21 cellular contexts compared by ENCODE assay signal in genomic region chr2:209307161-209308001, GRCh38.
"Had no signal": no experiment of that assay in that cellular context is flagged by ENCODE, and none has a peak within 500 bp of the region (broad histone marks: within the 10 kb centered on the region; RNA-seq: fewer than 3 reads in every experiment).

No MANE protein-coding gene starts in this region.

- ATAC-seq: activated CD4-positive, alpha-beta T cell treated with anti-CD3 and anti-CD28 coated beads for 36 hours; activated CD8-positive, alpha-beta memory T cell treated with anti-CD3 and anti-CD28 coated beads, Interleukin-2, amount 10 ng/mL, durations not matched to agents 7 days and 5 days; body of pancreas; stimulated activated naive CD8-positive, alpha-beta T cell treated with anti-CD3 and anti-CD28 coated beads, Interleukin-15, amount 100 ng/mL, for 72 hours had no signal

- H3K27ac Mint-ChIP-seq: activated CD4-positive, alpha-beta T cell treated with anti-CD3 and anti-CD28 coated beads for 36 hours; activated CD8-positive, alpha-beta memory T cell treated with anti-CD3 and anti-CD28 coated beads, Interleukin-2, amount 10 ng/mL, durations not matched to agents 7 days and 5 days; activated naive CD8-positive, alpha-beta T cell; type B pancreatic cell had no signal

- H3K4me3 ChIP-seq: body of pancreas, dorsolateral prefrontal cortex, lower lobe of right lung, prostate gland, right atrium auricular region, suprapubic skin had no signal

- H3K27ac ChIP-seq: body of pancreas, dorsolateral prefrontal cortex, lower lobe of right lung, prostate gland, right atrium auricular region, suprapubic skin, WERI-Rb-1 had no signal

- H3K4me3 Mint-ChIP-seq: activated CD4-positive, alpha-beta T cell treated with anti-CD3 and anti-CD28 coated beads for 36 hours; activated CD8-positive, alpha-beta memory T cell treated with anti-CD3 and anti-CD28 coated beads, Interleukin-2, amount 10 ng/mL, durations not matched to agents 7 days and 5 days; activated naive CD8-positive, alpha-beta T cell; neural crest cell; stimulated activated naive CD8-positive, alpha-beta T cell treated with anti-CD3 and anti-CD28 coated beads, Interleukin-15, amount 100 ng/mL, for 72 hours; type B pancreatic cell had no signal

- H3K4me1 Mint-ChIP-seq: activated CD4-positive, alpha-beta T cell treated with anti-CD3 and anti-CD28 coated beads for 36 hours; activated CD8-positive, alpha-beta memory T cell treated with anti-CD3 and anti-CD28 coated beads, Interleukin-2, amount 10 ng/mL, durations not matched to agents 7 days and 5 days; neural crest cell; stimulated activated naive CD8-positive, alpha-beta T cell treated with anti-CD3 and anti-CD28 coated beads, Interleukin-15, amount 100 ng/mL, for 72 hours had no signal

- H3K36me3 Mint-ChIP-seq: activated CD8-positive, alpha-beta memory T cell treated with anti-CD3 and anti-CD28 coated beads, Interleukin-2, amount 10 ng/mL, durations not matched to agents 7 days and 5 days; activated naive CD8-positive, alpha-beta T cell; type B pancreatic cell had no signal

- H3K27me3 Mint-ChIP-seq: activated CD4-positive, alpha-beta T cell treated with anti-CD3 and anti-CD28 coated beads for 36 hours; activated CD8-positive, alpha-beta memory T cell treated with anti-CD3 and anti-CD28 coated beads, Interleukin-2, amount 10 ng/mL, durations not matched to agents 7 days and 5 days; activated naive CD8-positive, alpha-beta T cell; stimulated activated naive CD8-positive, alpha-beta T cell treated with anti-CD3 and anti-CD28 coated beads, Interleukin-15, amount 100 ng/mL, for 72 hours had no signal

- H3K4me1 ChIP-seq: lower lobe of right lung, prostate gland, right atrium auricular region, suprapubic skin had no signal

- H3K27me3 ChIP-seq: body of pancreas, right atrium auricular region, suprapubic skin had no signal

- H3K9me3 Mint-ChIP-seq: neural crest cell, type B pancreatic cell had no signal

- H3K9me3 ChIP-seq: body of pancreas, lower lobe of right lung, prostate gland, right atrium auricular region, suprapubic skin had no signal

- FAIRE-seq: colon had no signal

- H3K36me3 ChIP-seq: lower lobe of right lung, prostate gland, right atrium auricular region, suprapubic skin, WERI-Rb-1 had no signal

- DNase-seq: activated CD4-positive, alpha-beta T cell treated with anti-CD3 and anti-CD28 coated beads for 36 hours; activated CD4-positive, alpha-beta T cell treated with anti-CD3 and anti-CD28 coated beads, Interleukin-2, amount 50 U/mL, for 48 hours; activated CD8-positive, alpha-beta memory T cell treated with anti-CD3 and anti-CD28 coated beads, Interleukin-2, amount 10 ng/mL, durations not matched to agents 7 days and 5 days; amygdala; body of pancreas; caudate nucleus; dorsolateral prefrontal cortex; islet precursor cell; lower lobe of right lung; stimulated activated CD4-positive, alpha-beta T cell treated with anti-CD3 and anti-CD28 coated beads, Interleukin-12 subunit alpha, Interleukin-12 subunit beta, amount 100 ng/mL, for 4 hours; stimulated activated CD4-positive, alpha-beta T cell treated with anti-CD3 and anti-CD28 coated beads, Interleukin-1b, Interleukin-23, amount 100 ng/mL, for 48 hours; stimulated activated naive CD8-positive, alpha-beta T cell treated with anti-CD3 and anti-CD28 coated beads, Interleukin-15, amount 100 ng/mL, for 72 hours; T-helper 2 cell; WERI-Rb-1 had no signal
